In the genomic region with DNA sequence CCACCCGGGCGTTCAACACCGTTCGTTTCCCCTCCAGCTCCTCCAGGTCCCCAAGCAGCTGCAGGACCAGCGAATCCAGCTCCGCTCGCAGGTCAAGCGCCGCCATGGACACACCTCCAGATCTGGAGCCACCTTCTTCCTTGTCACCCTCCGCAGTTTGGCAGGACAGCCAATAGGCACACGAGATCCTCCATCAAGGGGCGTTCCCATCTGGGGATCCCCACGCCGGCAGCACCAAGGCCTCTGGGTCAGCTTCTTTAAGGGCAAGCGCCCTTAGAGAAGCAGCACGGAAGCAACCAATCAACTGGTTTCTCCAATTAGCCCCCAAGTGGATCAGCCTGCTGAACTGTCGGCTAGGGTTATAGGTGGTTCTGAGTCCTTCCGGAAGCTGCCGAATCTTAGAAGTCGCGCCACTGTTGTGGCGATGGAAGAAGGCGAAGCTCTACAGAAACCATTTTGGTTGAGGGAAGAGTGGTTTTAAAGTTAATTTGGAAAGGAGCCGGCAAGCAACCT, we compare ENCODE assay signal across 8 cellular contexts. TPM values are rescaled to one million over a fixed set of nuclear protein-coding genes. Genes with fewer than 3 reads are reported as not detected.
DNase-seq lines count a peak whose midpoint lies in the region; ATAC-seq and TF ChIP-seq lines count a peak whose summit lies in the region.

No MANE protein-coding gene starts in this region.

- H3K9me3 ChIP-seq in left lung = no peaks in the 10 kb centered on the region

- H3K4me1 Mint-ChIP-seq in dendritic cell treated with granulocyte-macrophage colony-stimulating factor and Interleukin-4, amounts not matched to agents 40 ng/mL and 50 ng/mL, for 4 days (ENCODE audit: low read depth) = peaks cover 48% of the 10 kb centered on the region

- peak; percentile 76 for ATAC-seq in GM19372 (IDR thresholded peaks at IDR 0.05; ENCODE audit: low read depth, unreplicated experiment)
- peak; percentile 66 for ATAC-seq in HG03521 (IDR thresholded peaks at IDR 0.05; ENCODE audit: unreplicated experiment)
- ATAC-seq in left lung = peak; percentile 91

- peak overlapping the region; percentile 100 for H3K27ac Mint-ChIP-seq in dendritic cell treated with granulocyte-macrophage colony-stimulating factor and Interleukin-4, amounts not matched to agents 40 ng/mL and 50 ng/mL, for 4 days

- H3K9me3 Mint-ChIP-seq in dendritic cell treated with granulocyte-macrophage colony-stimulating factor and Interleukin-4, amounts not matched to agents 40 ng/mL and 50 ng/mL, for 4 days = no peaks in the 10 kb centered on the region

- peak overlapping the region; percentile 81 to 91 for H3K4me3 ChIP-seq in left lung

- H3K36me3 ChIP-seq in left lung = peaks cover 0 to 44% of the 10 kb centered on the region in 2 donors

- peak overlapping the region; percentile 100 for H3K4me3 Mint-ChIP-seq in dendritic cell treated with granulocyte-macrophage colony-stimulating factor and Interleukin-4, amounts not matched to agents 40 ng/mL and 50 ng/mL, for 4 days

- TF ChIP-seq CTCF in C4-2B (conservative IDR thresholded peaks at IDR 0.05) (no peak), left lung (IDR thresholded peaks at IDR 0.05) (no peak)

- H3K4me1 ChIP-seq in left lung = peaks cover 11 to 26% of the 10 kb centered on the region in 2 donors

- H3K27ac ChIP-seq in C4-2B = peak overlapping the region; percentile 76
- H3K27ac ChIP-seq in left lung = peak overlapping the region; percentile 93 to 96

- DNase-seq in NCI-H69 (lab: John Stamatoyannopoulos, UW) = peak; percentile 92
- peak; percentile 77 for DNase-seq in activated CD4-positive, alpha-beta T cell treated with anti-CD3 and anti-CD28 coated beads, Interleukin-2, amount 50 U/mL, for 1 hour
- DNase-seq in left lung = peak; percentile 93 to 94
- DNase-seq in stimulated activated CD4-positive, alpha-beta T cell treated with anti-CD3 and anti-CD28 coated beads, Interleukin-2, amount 100 ng/mL, for 48 hours = peak; percentile 69 to 71

- no peaks in the 10 kb centered on the region for H3K27me3 Mint-ChIP-seq in dendritic cell treated with granulocyte-macrophage colony-stimulating factor and Interleukin-4, amounts not matched to agents 40 ng/mL and 50 ng/mL, for 4 days

- peaks cover 81% of the 10 kb centered on the region for H3K36me3 Mint-ChIP-seq in dendritic cell treated with granulocyte-macrophage colony-stimulating factor and Interleukin-4, amounts not matched to agents 40 ng/mL and 50 ng/mL, for 4 days (ENCODE audit: low read depth)

- intact Hi-C loops in dendritic cell treated with granulocyte-macrophage colony-stimulating factor and Interleukin-4, amounts not matched to agents 40 ng/mL and 50 ng/mL, for 4 days (cut with micrococcal nuclease) = loop anchor here (1.0 kb wide), 4 partner anchors 13 to 161 kb away; partner anchors contain the start of gene SMPD4
- intact Hi-C loops in left lung (cut with DNase I) = no loop called here

- no peaks in the 10 kb centered on the region for H3K27me3 ChIP-seq in left lung

RNA-seq across cellular contexts. Expression of gene IMP4, which starts 0.6 kb away (rescaled TPM):
- 10 to 100 TPM; 52.3 to 82.2 TPM for total RNA-seq in left lung

RNA-seq across cellular contexts. Expression of gene PTPN18, which starts 13.8 kb away (rescaled TPM):
- total RNA-seq in left lung = 10 to 100 TPM; 66.7 to 74.7 TPM

Comparison
In these comparisons a context has a peak if more than half of its experiments do, and no peak if none do; other contexts are left out.
1. Peak in every context shown above with its lines: DNase-seq, ATAC-seq, H3K4me3 ChIP-seq and H3K27ac ChIP-seq.